ENCODE assay signal across 20 cellular contexts in the genomic region with DNA sequence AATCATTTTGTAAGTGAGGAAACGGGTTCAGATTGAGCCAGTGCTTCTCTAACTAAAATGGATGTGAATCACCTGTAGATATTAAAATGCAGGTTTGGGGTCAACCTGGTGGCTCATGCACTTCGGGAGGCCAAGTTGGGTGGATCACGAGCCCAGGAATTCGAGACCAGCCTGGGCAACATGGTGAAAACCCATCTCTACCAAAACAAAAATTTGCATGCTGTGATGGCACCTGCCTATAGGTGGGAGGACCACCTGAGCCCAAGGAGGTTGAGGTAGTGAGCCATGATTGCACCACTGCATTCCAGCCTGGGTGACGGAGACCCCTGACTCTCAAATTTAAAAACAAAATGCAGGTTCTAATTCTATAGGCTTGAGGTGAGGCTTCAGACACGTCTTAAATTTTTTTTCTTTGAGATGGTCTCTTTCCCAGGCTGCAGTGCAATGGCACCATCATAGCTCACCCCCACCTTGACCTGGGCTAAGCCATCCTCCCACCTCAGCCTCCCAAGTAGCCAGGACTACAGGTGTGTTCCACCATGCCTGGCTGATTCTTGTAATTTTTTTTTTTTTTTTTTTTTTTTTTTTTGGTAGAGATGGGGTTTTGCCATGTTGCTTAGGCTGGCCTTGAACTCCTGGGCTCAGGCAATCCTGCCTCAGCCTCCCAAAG. TPM values are rescaled to one million over a fixed set of nuclear protein-coding genes. Genes with fewer than 3 reads are reported as not detected.
"Had no signal": no experiment of that assay in that cellular context is flagged by ENCODE, and none has a peak within 500 bp of the region (broad histone marks: within the 10 kb centered on the region; RNA-seq: fewer than 3 reads in every experiment).

No MANE protein-coding gene starts in this region.

- FAIRE-seq: endometrium had no signal

- DNase-seq: activated CD4-positive, alpha-beta memory T cell treated with anti-CD3 and anti-CD28 coated beads for 36 hours; activated CD4-positive, alpha-beta T cell treated with anti-CD3 and anti-CD28 coated beads for 1 hour; activated gamma-delta T cell; activated T-cell treated with anti-CD3 and anti-CD28 coated beads, Interleukin-2, amount 50 U/mL, for 72 hours; amniotic stem cell; dorsolateral prefrontal cortex; islet precursor cell; left lung; mammary epithelial cell; naive B cell; ovary; sigmoid colon; spleen; stimulated activated CD4-positive, alpha-beta T cell treated with anti-CD3 and anti-CD28 coated beads, Interleukin-1b, Interleukin-23, amount 100 ng/mL, for 48 hours had no signal

- H3K4me3 ChIP-seq: dorsolateral prefrontal cortex, esophagus muscularis mucosa, left lung, ovary, sigmoid colon, spleen, thoracic aorta had no signal

- H3K27me3 ChIP-seq: dorsolateral prefrontal cortex, esophagus muscularis mucosa, left lung, ovary, sigmoid colon, spleen had no signal

- ATAC-seq: activated T-cell treated with anti-CD3 and anti-CD28 coated beads, Interleukin-2, amount 50 U/mL, for 72 hours; left lung had no signal

- H3K27ac ChIP-seq: dorsolateral prefrontal cortex, esophagus muscularis mucosa, left lung, ovary, sigmoid colon, spleen, thoracic aorta had no signal

- H3K36me3 ChIP-seq: ovary had no signal

- H3K9me3 ChIP-seq: esophagus muscularis mucosa, left lung, ovary, sigmoid colon, spleen, thoracic aorta had no signal

RNA-seq across cellular contexts. Expression of a gene that starts 21.1 kb away (rescaled TPM):
- total RNA-seq: activated CD4-positive, alpha-beta memory T cell treated with anti-CD3 and anti-CD28 coated beads for 36 hours; activated naive CD4-positive, alpha-beta T cell treated with anti-CD3 and anti-CD28 coated beads, Interleukin-2, amount 50 U/mL, for 72 hours; mononuclear cell had no signal
- polyA plus RNA-seq: mammary epithelial cell had no signal

RNA-seq across cellular contexts. Expression of a gene that starts 49.2 kb away (rescaled TPM):
- total RNA-seq: cardiac septum had no signal
